Comparison of ENCODE assay signal across 20 cellular contexts in the genomic region with DNA sequence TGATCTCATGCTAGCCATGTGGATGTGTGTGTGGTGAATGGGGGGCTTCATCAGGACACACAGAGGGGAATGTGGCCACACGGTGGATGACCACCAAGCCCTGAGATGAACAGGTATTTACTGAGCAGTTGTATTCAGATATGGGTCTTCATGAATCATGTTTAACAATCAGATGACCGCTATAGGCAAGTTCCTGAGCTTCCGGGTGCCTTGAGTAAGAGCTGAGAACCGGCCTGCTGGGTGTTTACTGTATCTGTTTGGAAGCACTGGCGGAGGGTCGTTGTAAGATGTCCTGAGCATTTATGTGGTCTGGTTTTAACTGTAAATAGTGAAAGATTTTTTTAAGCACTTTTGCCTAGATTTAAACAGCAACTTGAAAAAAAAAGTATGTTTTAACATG.
"Had no signal": no experiment of that assay in that cellular context is flagged by ENCODE, and none has a peak within 500 bp of the region (broad histone marks: within the 10 kb centered on the region; RNA-seq: fewer than 3 reads in every experiment).

No MANE protein-coding gene starts in this region.

- H3K27ac ChIP-seq: body of pancreas, Peyer's patch had no signal

- H3K9me3 Mint-ChIP-seq: central memory CD8-positive, alpha-beta T cell; T-helper 1 cell treated with Interleukin-12 subunit alpha and Interleukin-12 subunit beta and Interleukin-4 antibody, amounts not matched to agents 30 μg/mL and 1 μg/mL, for 36 hours had no signal

- H3K27ac Mint-ChIP-seq: T-helper 1 cell treated with Interleukin-12 subunit alpha and Interleukin-12 subunit beta and Interleukin-4 antibody, amounts not matched to agents 30 μg/mL and 1 μg/mL, for 36 hours had no signal

- H3K4me3 Mint-ChIP-seq: central memory CD8-positive, alpha-beta T cell; T-helper 1 cell treated with Interleukin-12 subunit alpha and Interleukin-12 subunit beta and Interleukin-4 antibody, amounts not matched to agents 30 μg/mL and 1 μg/mL, for 36 hours had no signal

- DNase-seq: activated CD4-positive, alpha-beta T cell treated with anti-CD3 and anti-CD28 coated beads for 4 hours; activated CD4-positive, alpha-beta T cell treated with anti-CD3 and anti-CD28 coated beads, Interleukin-2, amount 50 U/mL, for 48 hours; activated effector memory CD4-positive, alpha-beta T cell treated with Interleukin-2 at 50 U/mL for 16 hours; activated naive CD4-positive, alpha-beta T cell treated with Interleukin-2 at 50 U/mL for 16 hours; activated T-cell treated with anti-CD3 and anti-CD28 coated beads, Interleukin-2, amount 50 U/mL, for 1 hour; aorta; body of pancreas; MM.1S; NCI-H1105; NCI-H1436; NCI-H1694 treated with DMSO at 0.1 percent for 48 hours; NCI-H2029 treated with DMSO at 0.1 percent for 48 hours; NCI-H510A treated with DMSO at 0.1 percent for 48 hours; NCI-H69; NK-92 treated with Interleukin-12 subunit alpha and Interleukin-12 subunit beta, amount 100 ng/mL, for 24 hours; Peyer's patch; SHP77 treated with DMSO at 0.1 percent for 48 hours had no signal

- H3K4me1 Mint-ChIP-seq: central memory CD8-positive, alpha-beta T cell had no signal

- H3K27me3 Mint-ChIP-seq: central memory CD8-positive, alpha-beta T cell had no signal

- H3K4me1 ChIP-seq: body of pancreas, Peyer's patch had no signal

- H3K9me3 ChIP-seq: body of pancreas, Peyer's patch had no signal

- ATAC-seq: activated CD4-positive, CD25-positive, alpha-beta regulatory T cell treated with anti-CD3 and anti-CD28 coated beads, Interleukin-2, amount 50 U/mL, for 24 hours; body of pancreas had no signal

- H3K27me3 ChIP-seq: body of pancreas, Peyer's patch had no signal

- H3K4me3 ChIP-seq: body of pancreas, Peyer's patch had no signal
